7 cellular contexts compared by ENCODE assay signal in the genomic region with DNA sequence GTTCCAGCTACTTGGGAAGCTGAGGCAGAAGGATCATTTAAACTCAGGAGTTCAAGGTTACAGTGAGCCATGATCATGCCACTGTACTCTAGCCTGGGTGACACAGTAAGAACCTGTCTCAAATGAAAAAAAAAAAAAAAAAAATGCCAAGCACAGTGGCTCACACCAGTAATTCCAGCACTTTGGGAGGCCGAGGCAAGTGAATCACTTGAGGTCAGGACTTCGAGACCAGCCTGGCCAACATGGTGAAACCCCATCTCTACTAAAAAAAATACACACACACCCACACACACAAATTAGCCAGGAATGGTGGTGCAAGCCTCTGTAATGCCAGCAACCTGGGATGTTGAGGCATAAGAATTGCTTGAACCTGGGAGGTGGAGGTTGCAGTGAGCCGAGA. TPM values are rescaled to one million over a fixed set of nuclear protein-coding genes. Genes with fewer than 3 reads are reported as not detected.
DNase-seq lines count a peak whose midpoint lies in the region; ATAC-seq and TF ChIP-seq lines count a peak whose summit lies in the region.
"Not testable (repeated sequence)": the region's sequence is repeated elsewhere in the genome, so short reads cannot be mapped to it uniquely, and the experiment has no call there.

No MANE protein-coding gene starts in this region.

- H3K36me3 ChIP-seq in HEK293 (ENCODE audit: control insufficient read depth in 2 of 2, insufficient read depth in 1 of 2, low read length in 2 of 2) = peaks cover 10 to 48% of the 10 kb centered on the region in 2 experiments

- H3K4me1 ChIP-seq in HEK293 (ENCODE audit: control insufficient read depth, insufficient read depth, low read length) = not testable (repeated sequence)

- H3K4me1 Mint-ChIP-seq in activated CD4-positive, alpha-beta T cell treated with anti-CD3 and anti-CD28 coated beads for 36 hours = peaks cover 17% of the 10 kb centered on the region

- not testable (repeated sequence) for H3K4me3 ChIP-seq in AG10803 (ENCODE audit: low read length); HEK293 (ENCODE audit: low read depth, low read length)

- intact Hi-C loops in activated CD4-positive, alpha-beta T cell treated with anti-CD3 and anti-CD28 coated beads for 36 hours (cut with DNase I, micrococcal nuclease) = not testable (repeated sequence)

- H3K4me3 Mint-ChIP-seq in activated CD4-positive, alpha-beta T cell treated with anti-CD3 and anti-CD28 coated beads for 36 hours = not testable (repeated sequence)

- POLR2A ChIA-PET in HEK293 (lab: Yijun Ruan, JAX) = interaction anchor here (0.7 kb wide), 1 partner anchor 139 kb away, joined by 8 read pairs; no protein-coding TSS in a partner anchor
- POLR2A ChIA-PET in activated CD4-positive, alpha-beta T cell treated with anti-CD3 and anti-CD28 coated beads for 36 hours (lab: Charles Lee) = not testable (repeated sequence)

- not testable (repeated sequence) for H3K9me3 Mint-ChIP-seq in activated CD4-positive, alpha-beta T cell treated with anti-CD3 and anti-CD28 coated beads for 36 hours (ENCODE audit: low read depth)

- not testable (repeated sequence) for H3K27me3 Mint-ChIP-seq in activated CD4-positive, alpha-beta T cell treated with anti-CD3 and anti-CD28 coated beads for 36 hours

- peaks cover 35% of the 10 kb centered on the region for H3K36me3 Mint-ChIP-seq in activated CD4-positive, alpha-beta T cell treated with anti-CD3 and anti-CD28 coated beads for 36 hours (ENCODE audit: low read depth)

- not testable (repeated sequence) for H3K9me3 ChIP-seq in HEK293 (ENCODE audit: control insufficient read depth, insufficient read depth, low read depth, low read length)

- peak; percentile 38 for ATAC-seq in activated CD4-positive, alpha-beta T cell treated with anti-CD3 and anti-CD28 coated beads for 36 hours

- not testable (repeated sequence) for TF ChIP-seq CTCF in AG10803 (conservative IDR thresholded peaks at IDR 0.05; ENCODE audit: low read length); HEK293 (tag by site-specific recombination; IDR thresholded peaks at IDR 0.05)

- H3K27ac Mint-ChIP-seq in activated CD4-positive, alpha-beta T cell treated with anti-CD3 and anti-CD28 coated beads for 36 hours = not testable (repeated sequence)

- not testable (repeated sequence) for H3K27ac ChIP-seq in HEK293 (ENCODE audit: extremely low read depth, low read depth, low read length)

- CTCF ChIA-PET in HEK293 (lab: Yijun Ruan, JAX) = not testable (repeated sequence)
- CTCF ChIA-PET in activated CD4-positive, alpha-beta T cell treated with anti-CD3 and anti-CD28 coated beads for 36 hours (lab: Charles Lee) = interaction anchor here (0.7 kb wide), 2 partner anchors 9 to 55 kb away, joined by 3 to 4 read pairs; no protein-coding TSS in a partner anchor

- DNase-seq in AG10803 (ENCODE audit: low read depth) (peak; percentile 6), M059J (ENCODE audit: low read depth) (peak; percentile 59), amniotic epithelial cell (ENCODE audit: low read depth) (peak; percentile 26), iris pigment epithelial cell (ENCODE audit: low read depth) (peak; percentile 13), renal cortical epithelial cell (ENCODE audit: low read depth) (peak; percentile 34)
- not testable (repeated sequence) for DNase-seq in activated CD4-positive, alpha-beta T cell treated with anti-CD3 and anti-CD28 coated beads for 36 hours

TF ChIP-seq in HEK293, 187 proteins besides CTCF, POLR2A, EP300 and RAD21:
- TF ChIP-seq ZFHX2 (tag by site-specific recombination; conservative IDR thresholded peaks at IDR 0.05) = peak; percentile 36; the same call in 1 of the 2 replicates

RNA-seq across cellular contexts. Expression of gene TP53INP2, which starts 18.4 kb away (rescaled TPM):
- 11.3 and 17.4 TPM in 2 replicates for total RNA-seq in M059J (2014; rRNA removed; shearing (Covaris generic))
- 1 to 10 TPM; 2.2 to 2.3 TPM for total RNA-seq in activated CD4-positive, alpha-beta T cell treated with anti-CD3 and anti-CD28 coated beads for 36 hours
- total RNA-seq in renal cortical epithelial cell = 5.4 and 10.9 TPM in 2 replicates

RNA-seq across cellular contexts. Expression of gene PIGU, which starts 45.7 kb away (rescaled TPM):
- total RNA-seq in M059J (2014; rRNA removed; shearing (Covaris generic)) = 51.5 and 60.7 TPM in 2 replicates
- total RNA-seq in activated CD4-positive, alpha-beta T cell treated with anti-CD3 and anti-CD28 coated beads for 36 hours = 10 to 100 TPM; 21.1 to 28.2 TPM
- 6.6 and 9.7 TPM in 2 replicates for total RNA-seq in renal cortical epithelial cell
